ENCODE assay signal across 11 cellular contexts in genomic region chr4:47525154-47525819, GRCh38. TPM values are rescaled to one million over a fixed set of nuclear protein-coding genes. Genes with fewer than 3 reads are reported as not detected.
DNase-seq lines count a peak whose midpoint lies in the region; ATAC-seq, FAIRE-seq and TF ChIP-seq lines count a peak whose summit lies in the region.
"Had no signal": no experiment of that assay in that cellular context is flagged by ENCODE, and none has a peak within 500 bp of the region (broad histone marks: within the 10 kb centered on the region; RNA-seq: fewer than 3 reads in every experiment).

No MANE protein-coding gene starts in this region.

- H4K20me1 ChIP-seq in GM23248 (ENCODE audit: insufficient read depth), result no peaks in the 10 kb centered on the region

- H3K9me3 Mint-ChIP-seq in activated CD4-positive, alpha-beta memory T cell treated with anti-CD3 and anti-CD28 coated beads, Interleukin-2, amount 10 ng/mL, durations not matched to agents 7 days and 5 days, result peaks cover 14% of the 10 kb centered on the region

- H3K4me3 Mint-ChIP-seq in activated CD4-positive, alpha-beta memory T cell treated with anti-CD3 and anti-CD28 coated beads, Interleukin-2, amount 10 ng/mL, durations not matched to agents 7 days and 5 days, result no peak overlapping the region
- H3K4me3 Mint-ChIP-seq: nephron had no signal

- in situ Hi-C loops in GM23248 (cut with MboI), result no loop called here

- ATAC-seq in heart left ventricle (peak; percentile 42 to 95 (median 84)), HG03565 (IDR thresholded peaks at IDR 0.05; ENCODE audit: unreplicated experiment) (no peak), HG02763 (IDR thresholded peaks at IDR 0.05; ENCODE audit: unreplicated experiment) (no peak)

- H3K4me2 ChIP-seq in GM23248 (ENCODE audit: unreplicated experiment), result peak overlapping the region; percentile 75

- no peak overlapping the region for H2AFZ ChIP-seq in GM23248

- TF ChIP-seq CTCF in ascending aorta (IDR thresholded peaks at IDR 0.05), result no peak
- TF ChIP-seq CTCF in heart left ventricle (IDR thresholded peaks at IDR 0.05), result no peak

- POLR2A ChIA-PET in activated CD4-positive, alpha-beta memory T cell treated with anti-CD3 and anti-CD28 coated beads, Interleukin-2, amount 10 ng/mL, durations not matched to agents 7 days and 5 days (lab: Charles Lee), result no interaction called here

- CTCF ChIA-PET in activated CD4-positive, alpha-beta memory T cell treated with anti-CD3 and anti-CD28 coated beads, Interleukin-2, amount 10 ng/mL, durations not matched to agents 7 days and 5 days (lab: Charles Lee), result no interaction called here

- H3K36me3 ChIP-seq in GM23248 (ENCODE audit: low read depth) (peaks cover 35% of the 10 kb centered on the region), ascending aorta (peaks cover 18 to 41% of the 10 kb centered on the region in 2 donors), heart left ventricle (peaks cover 0 to 75% (median 43%) of the 10 kb centered on the region in 9 donors), small intestine (ENCODE audit: control insufficient read depth in 2 of 2, insufficient read depth in 2 of 2, low read length in 2 of 2) (peaks cover under 1 to 2% of the 10 kb centered on the region in 2 donors)

- H3K79me2 ChIP-seq in GM23248 (ENCODE audit: insufficient read depth), result peaks cover 16% of the 10 kb centered on the region

- peaks cover 59% of the 10 kb centered on the region for H3K4me1 ChIP-seq in GM23248 (ENCODE audit: insufficient read depth)
- peaks cover 4 to 11% of the 10 kb centered on the region in 2 donors for H3K4me1 ChIP-seq in ascending aorta
- peaks cover 0 to 11% (median 3%) of the 10 kb centered on the region in 12 donors for H3K4me1 ChIP-seq in heart left ventricle
- H3K4me1 ChIP-seq in small intestine (ENCODE audit: control insufficient read depth in 2 of 2, insufficient read depth in 1 of 2, low read depth in 1 of 2, low read length in 1 of 2), result no peaks in the 10 kb centered on the region

- peaks cover 13% of the 10 kb centered on the region for H3K4me1 Mint-ChIP-seq in activated CD4-positive, alpha-beta memory T cell treated with anti-CD3 and anti-CD28 coated beads, Interleukin-2, amount 10 ng/mL, durations not matched to agents 7 days and 5 days
- H3K4me1 Mint-ChIP-seq: nephron had no signal

- FAIRE-seq in small intestine (lab: Jason Lieb, UNC), result peak; percentile 53

- H3K27ac Mint-ChIP-seq in activated CD4-positive, alpha-beta memory T cell treated with anti-CD3 and anti-CD28 coated beads, Interleukin-2, amount 10 ng/mL, durations not matched to agents 7 days and 5 days, result no peak overlapping the region
- H3K27ac Mint-ChIP-seq: nephron had no signal

- peaks cover 26% of the 10 kb centered on the region for H3K36me3 Mint-ChIP-seq in activated CD4-positive, alpha-beta memory T cell treated with anti-CD3 and anti-CD28 coated beads, Interleukin-2, amount 10 ng/mL, durations not matched to agents 7 days and 5 days (ENCODE audit: low read depth)

- peaks cover 63% of the 10 kb centered on the region for H3F3A ChIP-seq in GM23248 (ENCODE audit: insufficient read depth)

- H3K4me3 ChIP-seq in GM23248 (0 out of 2 replicates have a peak overlapping the region, but pooled peaks have one; percentile 13), ascending aorta (no peak overlapping the region), heart left ventricle (no peak overlapping the region), small intestine (ENCODE audit: low read depth in 1 of 2, low read length in 2 of 2) (no peak overlapping the region)

- no peaks in the 10 kb centered on the region for H3K9me2 ChIP-seq in GM23248 (ENCODE audit: insufficient read depth)

- intact Hi-C loops in ascending aorta (cut with DNase I) (loop anchor here (2.0 kb wide), 1 partner anchor 14 kb away; no protein-coding TSS in a partner anchor), heart left ventricle (cut with DNase I) (no loop called here)

- WGBS in GM23248 (ENCODE audit: low coverage in 1 of 2, low lambda C conversion rate in 2 of 2, missing lambda C conversion rate in 2 of 2), 2 experiments, result 28 to 31% methylated on average over 5 of the region's 5 CpGs
- 65 to 79% (median 73%) methylated on average over 5 of the region's 5 CpGs for WGBS in heart left ventricle, 4 donors
- 75 to 95% (median 87%) methylated on average over 5 of the region's 5 CpGs for WGBS in small intestine, 3 donors

- H3K27ac ChIP-seq in GM23248 (peak overlapping the region; percentile 91), ascending aorta (peak overlapping the region; percentile 76 to 81), heart left ventricle (peak overlapping the region in 10 of 12 donors; percentile 29 to 77 (median 46)), small intestine (ENCODE audit: low read depth in 1 of 2, low read length in 1 of 2) (no peak overlapping the region)

- H3K27me3 Mint-ChIP-seq in activated CD4-positive, alpha-beta memory T cell treated with anti-CD3 and anti-CD28 coated beads, Interleukin-2, amount 10 ng/mL, durations not matched to agents 7 days and 5 days, result no peaks in the 10 kb centered on the region

- H3K9me3 ChIP-seq in GM23248 (ENCODE audit: low read depth) (peaks cover 3% of the 10 kb centered on the region), ascending aorta (peaks cover 4 to 5% of the 10 kb centered on the region in 2 donors), heart left ventricle (peaks cover 0 to 16% (median 8%) of the 10 kb centered on the region in 12 donors), small intestine (ENCODE audit: control insufficient read depth, low read depth) (no peaks in the 10 kb centered on the region)

- peak overlapping the region; percentile 55 for H3K9ac ChIP-seq in GM23248

- TF ChIP-seq POLR2A in heart left ventricle (IDR thresholded peaks at IDR 0.05), result no peak

- DNase-seq in GM23248 (peak; percentile 94), ascending aorta (ENCODE audit: low spot score in 2 of 2) (peak in 1 of 2 donors; percentile 73), heart left ventricle (peak in 1 of 5 donors; percentile 15), small intestine (no peak)
- no peak for DNase-seq in activated naive CD4-positive, alpha-beta T cell treated with Interleukin-2 at 50 U/mL for 16 hours
- DNase-seq in activated CD4-positive, alpha-beta memory T cell treated with anti-CD3 and anti-CD28 coated beads, Interleukin-2, amount 10 ng/mL, durations not matched to agents 7 days and 5 days, result no peak
- DNase-seq: activated T-cell treated with anti-CD3 and anti-CD28 coated beads, Interleukin-2, amount 50 U/mL, for 1 hour; NCI-H1436 treated with DMSO at 0.1 percent for 48 hours had no signal

- H3K27me3 ChIP-seq in GM23248 (replicated peaks; ENCODE audit: insufficient read depth) (no peaks in the 10 kb centered on the region), ascending aorta (no peaks in the 10 kb centered on the region), heart left ventricle (no peaks in the 10 kb centered on the region), small intestine (ENCODE audit: control insufficient read depth in 2 of 2, insufficient read depth in 2 of 2, low read length in 2 of 2) (no peaks in the 10 kb centered on the region)

RNA-seq across cellular contexts. Expression of gene ATP10D, which starts 40.2 kb away (rescaled TPM):
- total RNA-seq in GM23248 (2014; rRNA removed; shearing (Covaris generic)), result 41.9 and 45.4 TPM in 2 replicates
- polyA plus RNA-seq in GM23248 (2016; fragmentation: Nextera tagmentation; extraction: Ambion mirVana), result 30.7 and 34.9 TPM in 2 replicates
- total RNA-seq in ascending aorta, result 22.1 TPM
- 10 to 100 TPM in 2 of 9 donors, 1 to 10 TPM in 7; 5.4 to 22.1 (median 8.1) TPM for total RNA-seq in heart left ventricle
- polyA plus RNA-seq in heart left ventricle, result 1 to 10 TPM; 2.2 to 4.2 TPM
- polyA plus RNA-seq in small intestine, result 1 to 10 TPM in 1 of 3 donors, under 1 TPM in 2; 0.81 to 6.3 (median 0.89) TPM
- 1 to 10 TPM; 7.4 to 8.1 TPM for total RNA-seq in activated CD4-positive, alpha-beta memory T cell treated with anti-CD3 and anti-CD28 coated beads, Interleukin-2, amount 10 ng/mL, durations not matched to agents 7 days and 5 days

Comparison
In these comparisons a context has a peak if more than half of its experiments do, and no peak if none do; other contexts are left out.
1. H3K27ac ChIP-seq: peak in GM23248 (single experiment), ascending aorta (2 of 2) and heart left ventricle (10 of 12); none in small intestine (0 of 2).
2. ATAC-seq: peak in heart left ventricle (4 of 4); none in HG03565 (single experiment) and HG02763 (single experiment).